20 cellular contexts compared by ENCODE assay signal in genomic region chr5:133071983-133072531, GRCh38. TPM values are rescaled to one million over a fixed set of nuclear protein-coding genes. Genes with fewer than 3 reads are reported as not detected.
A peak's percentile ranks its signal among the peaks of the same experiment; 100 is the strongest.
DNase-seq lines count a peak whose midpoint lies in the region; TF ChIP-seq lines count a peak whose summit lies in the region.
"Had no signal": no experiment of that assay in that cellular context is flagged by ENCODE, and none has a peak within 500 bp of the region (broad histone marks: within the 10 kb centered on the region; RNA-seq: fewer than 3 reads in every experiment).

No MANE protein-coding gene starts in this region.

- no peaks in the 10 kb centered on the region for H3K79me1 ChIP-seq in H9 (ENCODE audit: insufficient read depth, low read depth, low read length, poor library complexity, severe bottlenecking)

- no peaks in the 10 kb centered on the region for H3K9me3 Mint-ChIP-seq in H9
- H3K9me3 Mint-ChIP-seq in chondrocyte (ENCODE audit: low read depth): no peaks in the 10 kb centered on the region
- H3K9me3 Mint-ChIP-seq in neural crest cell: no peaks in the 10 kb centered on the region
- H3K9me3 Mint-ChIP-seq: IgD-negative memory B cell had no signal

- no peak overlapping the region for H3K18ac ChIP-seq in H9 (ENCODE audit: insufficient read length, low read depth, low read length)

- H2BK20ac ChIP-seq in H9 (ENCODE audit: low read depth, low read length, poor library complexity, severe bottlenecking): no peak overlapping the region

- H3K23ac ChIP-seq in H9 (ENCODE audit: insufficient read length, low read depth, low read length): no peak overlapping the region

- no peaks in the 10 kb centered on the region for H3K23me2 ChIP-seq in H9 (ENCODE audit: insufficient read length, low read depth, low read length, poor library complexity, severe bottlenecking)

- no peak overlapping the region for H2BK120ac ChIP-seq in H9 (ENCODE audit: low read depth, low read length, poor library complexity, severe bottlenecking)

- peaks cover 2% of the 10 kb centered on the region; the same call in 1 of the 2 replicates for H3K4me1 ChIP-seq in H9 (ENCODE audit: insufficient read depth, low read length)
- peaks cover 10% of the 10 kb centered on the region for H3K4me1 ChIP-seq in HUES48 (ENCODE audit: control insufficient read depth, insufficient read depth, low read length)
- H3K4me1 ChIP-seq: left lung, prostate gland, thyroid gland had no signal

- H2AK5ac ChIP-seq in H9 (ENCODE audit: insufficient read length, low read length): no peak overlapping the region

- H4K8ac ChIP-seq in H9 (replicated peaks; ENCODE audit: insufficient read length, low read depth, low read length): no peak overlapping the region

- H3K27me3 ChIP-seq in H9 (ENCODE audit: insufficient read depth, low read length) (no peaks in the 10 kb centered on the region), HUES48 (ENCODE audit: control insufficient read depth, insufficient read depth, low read length) (no peaks in the 10 kb centered on the region)
- H3K27me3 ChIP-seq: left lung, thyroid gland had no signal

- H3K27ac ChIP-seq in H9 (ENCODE audit: insufficient read length, low read depth, low read length) (no peak overlapping the region), HUES48 (ENCODE audit: low read depth, low read length) (peak overlapping the region; percentile 28)
- H3K27ac ChIP-seq: left lung, prostate gland, thyroid gland had no signal

- H2AFZ ChIP-seq in H9 (ENCODE audit: low read length): no peak overlapping the region

- H4K91ac ChIP-seq in H9 (ENCODE audit: insufficient read length, low read depth, low read length): no peak overlapping the region

- H3K36me3 Mint-ChIP-seq in H9 (ENCODE audit: insufficient read depth in 1 of 3, low read depth in 3 of 3) (peaks cover 66 to 91% (median 91%) of the 10 kb centered on the region in 3 experiments), chondrocyte (ENCODE audit: low read depth) (peaks cover 37% of the 10 kb centered on the region), neural crest cell (ENCODE audit: low read depth) (peaks cover 22% of the 10 kb centered on the region)

- no peak overlapping the region for H2BK15ac ChIP-seq in H9 (ENCODE audit: low read depth, low read length)

- H3K4me2 ChIP-seq in H9 (ENCODE audit: insufficient read depth, insufficient read length, low read length): no peak overlapping the region

- no peak overlapping the region for H3K14ac ChIP-seq in H9 (ENCODE audit: insufficient read depth, low read length)

- H3K4ac ChIP-seq in H9 (ENCODE audit: low read depth, low read length): no peak overlapping the region

- H3K36me3 ChIP-seq in HUES48 (ENCODE audit: control insufficient read depth, insufficient read depth, low read length): peaks cover 97% of the 10 kb centered on the region

- 100% methylated on average over 1 of the region's 5 CpGs for WGBS in H9 (ENCODE audit: extremely low coverage, insufficient read length, low lambda C conversion rate)

- H3K27ac Mint-ChIP-seq in H9 (peak overlapping the region; percentile 8 to 94 (median 76); a peak in 6 of 7 replicates), chondrocyte (ENCODE audit: unreplicated experiment) (peak overlapping the region; percentile 59), neural crest cell (ENCODE audit: unreplicated experiment) (peak overlapping the region; percentile 25)
- H3K27ac Mint-ChIP-seq: IgD-negative memory B cell had no signal

- H2BK12ac ChIP-seq in H9 (ENCODE audit: insufficient read length, low read depth, low read length): no peak overlapping the region

- peaks cover 16 to 17% of the 10 kb centered on the region in 2 experiments for H3K4me1 Mint-ChIP-seq in H9
- H3K4me1 Mint-ChIP-seq in chondrocyte (ENCODE audit: low read depth): peaks cover 36% of the 10 kb centered on the region
- peaks cover 7% of the 10 kb centered on the region for H3K4me1 Mint-ChIP-seq in neural crest cell

- H3K4me3 Mint-ChIP-seq in H9 (no peak overlapping the region), chondrocyte (ENCODE audit: unreplicated experiment) (no peak overlapping the region), neural crest cell (no peak overlapping the region)
- H3K4me3 Mint-ChIP-seq: IgD-negative memory B cell had no signal

- H3K27me3 Mint-ChIP-seq in H9 (ENCODE audit: low read depth) (no peaks in the 10 kb centered on the region), chondrocyte (ENCODE audit: low read depth) (no peaks in the 10 kb centered on the region), neural crest cell (ENCODE audit: low read depth) (no peaks in the 10 kb centered on the region)
- H3K27me3 Mint-ChIP-seq: IgD-negative memory B cell had no signal

- DNase-seq in H9 (no peak), chondrocyte (ENCODE audit: low spot score) (no peak), neural crest cell (ENCODE audit: low read depth, low spot score) (no peak), NCI-H1417 treated with DMSO at 0.1 percent for 48 hours (lab: John Stamatoyannopoulos, UW) (no peak), GM19240 (ENCODE audit: insufficient read length, low spot score) (no peak)
- no peak for DNase-seq in activated CD8-positive, alpha-beta memory T cell treated with anti-CD3 and anti-CD28 coated beads, Interleukin-2, amount 50 U/mL, for 48 hours
- DNase-seq: activated CD4-positive, alpha-beta T cell treated with anti-CD3 and anti-CD28 coated beads for 4 hours; activated effector memory CD4-positive, alpha-beta T cell treated with anti-CD3 and anti-CD28 coated beads, Interleukin-2, amount 50 U/mL, for 16 hours; AML-193; anterior cingulate cortex; effector CD4-positive, alpha-beta T cell; left lung; MM.1S; NCI-H1694 treated with DMSO at 0.1 percent for 48 hours; stimulated activated CD4-positive, alpha-beta T cell treated with anti-CD3 and anti-CD28 coated beads, Interleukin-2, amount 100 ng/mL, for 24 hours; stimulated activated naive CD8-positive, alpha-beta T cell treated with anti-CD3 and anti-CD28 coated beads, Interleukin-15, Interleukin-2, amounts not matched to agents 100 U/mL and 50 U/mL, for 24 hours; thyroid gland had no signal

- H4K20me1 ChIP-seq in H9 (ENCODE audit: control insufficient read depth, insufficient read depth, insufficient read length): no peaks in the 10 kb centered on the region

- no peak overlapping the region for H2BK5ac ChIP-seq in H9 (ENCODE audit: insufficient read length, low read length)

- H3K79me2 ChIP-seq in H9 (ENCODE audit: insufficient read depth, low read length): peaks cover 17% of the 10 kb centered on the region; the same call in 1 of the 2 replicates

- no peak overlapping the region for H3T11ph ChIP-seq in H9 (ENCODE audit: low read length)

- H3K56ac ChIP-seq in H9 (ENCODE audit: insufficient read length, low read depth, low read length): no peak overlapping the region

- H3K9ac ChIP-seq in H9 (ENCODE audit: extremely low read depth, insufficient read length, low read length) (no peak overlapping the region), HUES48 (ENCODE audit: low read depth, low read length) (no peak overlapping the region)

- TF ChIP-seq CTCF in H9 (conservative IDR thresholded peaks at IDR 0.05): no peak
- TF ChIP-seq CTCF in chondrocyte (IDR thresholded peaks at IDR 0.05): no peak
- no peak for TF ChIP-seq CTCF in neural crest cell (conservative IDR thresholded peaks at IDR 0.05)

- H3K9me3 ChIP-seq in H9 (ENCODE audit: control insufficient read depth, low read depth, low read length) (no peaks in the 10 kb centered on the region), HUES48 (ENCODE audit: control insufficient read depth, insufficient read depth, low read length) (no peaks in the 10 kb centered on the region)
- H3K9me3 ChIP-seq: left lung, prostate gland, thyroid gland had no signal

- H3K4me3 ChIP-seq in HUES48 (ENCODE audit: low read depth, low read length): no peak overlapping the region
- H3K4me3 ChIP-seq: left lung, prostate gland, thyroid gland had no signal

- no peak overlapping the region for H4K5ac ChIP-seq in H9 (ENCODE audit: insufficient read length, low read depth, low read length)

RNA-seq across cellular contexts. Expression of gene HSPA4, which starts 20.2 kb away (rescaled TPM):
- total RNA-seq in H9 (2021) (293 and 300 TPM in 2 replicates), chondrocyte (112 to 117 TPM (median 112 TPM) in 3 replicates), neural crest cell (161 and 166 TPM in 2 replicates)

RNA-seq across cellular contexts. Expression of gene ZCCHC10, which starts 45.7 kb away (rescaled TPM):
- total RNA-seq in H9 (2021) (34.0 and 34.4 TPM in 2 replicates), chondrocyte (19.8 to 21.9 TPM (median 19.9 TPM) in 3 replicates), neural crest cell (26.5 and 29.2 TPM in 2 replicates)

Comparison
In these comparisons a context has a peak if more than half of its experiments do, and no peak if none do; other contexts are left out.
1. H3K27ac Mint-ChIP-seq: peak in every context shown above with its lines; median percentile 76 in H9; 59 in chondrocyte; 25 in neural crest cell.